11 cellular contexts compared by ENCODE assay signal in the genomic region with DNA sequence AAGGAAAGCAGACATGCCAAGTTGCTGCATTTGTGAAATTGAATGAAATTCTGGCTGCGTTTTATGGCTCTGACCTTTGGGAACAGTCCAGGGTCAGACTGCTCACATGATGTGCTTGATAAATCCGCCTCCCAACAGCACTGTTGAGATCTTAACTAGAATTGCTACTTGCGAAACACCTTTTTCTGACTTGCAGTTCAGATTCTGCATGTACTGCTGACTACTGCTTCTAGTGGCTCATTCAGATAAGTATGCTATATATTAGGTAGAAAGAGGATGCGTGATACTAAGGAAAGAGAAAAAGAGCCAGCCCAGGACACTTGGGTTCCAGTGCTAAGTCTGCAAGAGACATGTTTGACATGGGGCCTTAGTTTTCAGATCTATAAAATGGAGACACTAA.
DNase-seq lines count a peak whose midpoint lies in the region; ATAC-seq and TF ChIP-seq lines count a peak whose summit lies in the region.
"Had no signal": no experiment of that assay in that cellular context is flagged by ENCODE, and none has a peak within 500 bp of the region (broad histone marks: within the 10 kb centered on the region; RNA-seq: fewer than 3 reads in every experiment).

No MANE protein-coding gene starts in this region.

- DNase-seq in activated CD8-positive, alpha-beta T cell treated with anti-CD3 and anti-CD28 coated beads for 36 hours, result no peak
- no peak for DNase-seq in activated CD8-positive, alpha-beta T cell treated with anti-CD3 and anti-CD28 coated beads, Interleukin-2, amount 10 ng/mL, durations not matched to agents 7 days and 5 days
- peak; percentile 41 to 63 (median 58) for DNase-seq in body of pancreas
- peak; percentile 83 for DNase-seq in left lobe of liver (ENCODE audit: low spot score)
- no peak for DNase-seq in thoracic aorta (ENCODE audit: low spot score)
- DNase-seq in activated gamma-delta T cell treated with Interleukin-2 at 50 U/mL for 16 hours, result no peak
- DNase-seq in NCI-H510A (lab: John Stamatoyannopoulos, UW), result no peak
- DNase-seq in HT-29 (ENCODE audit: low spot score), result no peak
- DNase-seq: activated CD4-positive, CD25-positive, alpha-beta regulatory T cell; nucleus accumbens had no signal

- no peak for TF ChIP-seq POLR2A in body of pancreas (IDR thresholded peaks at IDR 0.05)

- CTCF ChIA-PET in activated CD8-positive, alpha-beta T cell treated with anti-CD3 and anti-CD28 coated beads for 36 hours (lab: Charles Lee), result interaction anchor here (1.0 to 7.3 kb wide), 5 partner anchors 8 to 671 kb away, joined by 3 to 59 read pairs (median 5); no protein-coding TSS in a partner anchor
- CTCF ChIA-PET in activated CD8-positive, alpha-beta T cell treated with anti-CD3 and anti-CD28 coated beads, Interleukin-2, amount 10 ng/mL, durations not matched to agents 7 days and 5 days (lab: Charles Lee), result interaction anchor here (0.9 to 4.4 kb wide), 4 partner anchors 9 to 543 kb away, joined by 3 to 36 read pairs (median 6); a partner anchor contains a TSS

- no peak for ATAC-seq in activated CD8-positive, alpha-beta T cell treated with anti-CD3 and anti-CD28 coated beads for 36 hours
- ATAC-seq in activated CD8-positive, alpha-beta T cell treated with anti-CD3 and anti-CD28 coated beads, Interleukin-2, amount 10 ng/mL, durations not matched to agents 7 days and 5 days, result no peak
- ATAC-seq in body of pancreas (peak; percentile 86), left lobe of liver (peak; percentile 89), thoracic aorta (ENCODE audit: insufficient number of reproducible peaks, low FRiP score, low read depth) (no peak)

- H3K27ac ChIP-seq in body of pancreas, result peak overlapping the region in 3 of 4 donors; percentile 4 to 32 (median 8)
- peak overlapping the region; percentile 4 to 63 for H3K27ac ChIP-seq in thoracic aorta

- H3K4me3 Mint-ChIP-seq in activated CD8-positive, alpha-beta T cell treated with anti-CD3 and anti-CD28 coated beads for 36 hours, result no peak overlapping the region
- no peak overlapping the region for H3K4me3 Mint-ChIP-seq in activated CD8-positive, alpha-beta T cell treated with anti-CD3 and anti-CD28 coated beads, Interleukin-2, amount 10 ng/mL, durations not matched to agents 7 days and 5 days
- H3K4me3 Mint-ChIP-seq: B cell had no signal

- H3K4me1 Mint-ChIP-seq in activated CD8-positive, alpha-beta T cell treated with anti-CD3 and anti-CD28 coated beads for 36 hours (ENCODE audit: low read depth), result peaks cover 52% of the 10 kb centered on the region
- H3K4me1 Mint-ChIP-seq in activated CD8-positive, alpha-beta T cell treated with anti-CD3 and anti-CD28 coated beads, Interleukin-2, amount 10 ng/mL, durations not matched to agents 7 days and 5 days (ENCODE audit: low read depth), result peaks cover 30% of the 10 kb centered on the region

- H3K9me3 Mint-ChIP-seq in activated CD8-positive, alpha-beta T cell treated with anti-CD3 and anti-CD28 coated beads for 36 hours, result no peaks in the 10 kb centered on the region
- H3K9me3 Mint-ChIP-seq in activated CD8-positive, alpha-beta T cell treated with anti-CD3 and anti-CD28 coated beads, Interleukin-2, amount 10 ng/mL, durations not matched to agents 7 days and 5 days (ENCODE audit: insufficient read depth), result no peaks in the 10 kb centered on the region

- H3K4me1 ChIP-seq in body of pancreas (peaks cover 24% of the 10 kb centered on the region), thoracic aorta (ENCODE audit: control insufficient read depth in 1 of 2, low read depth in 2 of 2) (peaks cover 54 to 98% of the 10 kb centered on the region in 2 donors)

- intact Hi-C loops in activated CD8-positive, alpha-beta T cell treated with anti-CD3 and anti-CD28 coated beads for 36 hours (cut with micrococcal nuclease), result loop anchor here (10.0 kb wide), 1 partner anchor 539 kb away; a partner anchor contains a TSS
- intact Hi-C loops in body of pancreas (cut with DNase I), result no loop called here

- WGBS in body of pancreas, 2 donors, result 30% methylated on average over 4 of the region's 4 CpGs

- H3K27me3 Mint-ChIP-seq in activated CD8-positive, alpha-beta T cell treated with anti-CD3 and anti-CD28 coated beads for 36 hours, result no peaks in the 10 kb centered on the region
- no peaks in the 10 kb centered on the region for H3K27me3 Mint-ChIP-seq in activated CD8-positive, alpha-beta T cell treated with anti-CD3 and anti-CD28 coated beads, Interleukin-2, amount 10 ng/mL, durations not matched to agents 7 days and 5 days (ENCODE audit: low read depth)
- H3K27me3 Mint-ChIP-seq: B cell had no signal

- H3K36me3 ChIP-seq in body of pancreas (replicated peaks in 1 of 2; ENCODE audit: insufficient read depth in 1 of 2, low read depth in 2 of 2), result no peaks in the 10 kb centered on the region
- peaks cover 2% of the 10 kb centered on the region for H3K36me3 ChIP-seq in thoracic aorta

- H3K4me3 ChIP-seq in body of pancreas, result no peak overlapping the region
- no peak overlapping the region for H3K4me3 ChIP-seq in thoracic aorta

- no peak for TF ChIP-seq CTCF in activated CD8-positive, alpha-beta T cell treated with anti-CD3 and anti-CD28 coated beads for 36 hours (IDR thresholded peaks at IDR 0.05)
- TF ChIP-seq CTCF in body of pancreas (IDR thresholded peaks at IDR 0.05) (peak in 4 of 7 experiments; percentile 30 to 60 (median 48)), thoracic aorta (IDR thresholded peaks at IDR 0.05) (no peak)

- no peaks in the 10 kb centered on the region for H3K36me3 Mint-ChIP-seq in activated CD8-positive, alpha-beta T cell treated with anti-CD3 and anti-CD28 coated beads for 36 hours (ENCODE audit: low read depth)
- peaks cover 3% of the 10 kb centered on the region for H3K36me3 Mint-ChIP-seq in activated CD8-positive, alpha-beta T cell treated with anti-CD3 and anti-CD28 coated beads, Interleukin-2, amount 10 ng/mL, durations not matched to agents 7 days and 5 days (ENCODE audit: low read depth)

- H3K27me3 ChIP-seq in body of pancreas (no peaks in the 10 kb centered on the region), thoracic aorta (replicated peaks; ENCODE audit: insufficient read depth) (no peaks in the 10 kb centered on the region)

- H3K27ac Mint-ChIP-seq in activated CD8-positive, alpha-beta T cell treated with anti-CD3 and anti-CD28 coated beads for 36 hours, result peak overlapping the region; percentile 36
- H3K27ac Mint-ChIP-seq in activated CD8-positive, alpha-beta T cell treated with anti-CD3 and anti-CD28 coated beads, Interleukin-2, amount 10 ng/mL, durations not matched to agents 7 days and 5 days, result no peak overlapping the region

- H3K9me3 ChIP-seq in body of pancreas (no peaks in the 10 kb centered on the region), thoracic aorta (no peaks in the 10 kb centered on the region)

- POLR2A ChIA-PET in activated CD8-positive, alpha-beta T cell treated with anti-CD3 and anti-CD28 coated beads for 36 hours (lab: Charles Lee), result interaction anchor here (0.6 to 2.5 kb wide), 7 partner anchors 99 to 540 kb away, joined by 3 to 11 read pairs (median 4); a partner anchor contains a TSS
- POLR2A ChIA-PET in activated CD8-positive, alpha-beta T cell treated with anti-CD3 and anti-CD28 coated beads, Interleukin-2, amount 10 ng/mL, durations not matched to agents 7 days and 5 days (lab: Charles Lee), result interaction anchor here (1.1 to 1.4 kb wide), 2 partner anchors 11 to 308 kb away, joined by 3 to 4 read pairs; no protein-coding TSS in a partner anchor

Comparison
In these comparisons a context has a peak if more than half of its experiments do, and no peak if none do; other contexts are left out.
1. ATAC-seq: peak in body of pancreas (single experiment) and left lobe of liver (single experiment); none in activated CD8-positive, alpha-beta T cell treated with anti-CD3 and anti-CD28 coated beads for 36 hours (single experiment), activated CD8-positive, alpha-beta T cell treated with anti-CD3 and anti-CD28 coated beads, Interleukin-2, amount 10 ng/mL, durations not matched to agents 7 days and 5 days (single experiment) and thoracic aorta (single experiment).
2. DNase-seq: peak in body of pancreas (4 of 4) and left lobe of liver (single experiment); none in activated CD8-positive, alpha-beta T cell treated with anti-CD3 and anti-CD28 coated beads for 36 hours (single experiment), activated CD8-positive, alpha-beta T cell treated with anti-CD3 and anti-CD28 coated beads, Interleukin-2, amount 10 ng/mL, durations not matched to agents 7 days and 5 days (single experiment), thoracic aorta (single experiment), activated gamma-delta T cell treated with Interleukin-2 at 50 U/mL for 16 hours (single experiment), NCI-H510A (single experiment) and HT-29 (single experiment).
3. CTCF ChIP-seq: peak in body of pancreas (4 of 7); none in activated CD8-positive, alpha-beta T cell treated with anti-CD3 and anti-CD28 coated beads for 36 hours (single experiment) and thoracic aorta (single experiment).